ENCODE assay signal across 26 cellular contexts in genomic region chr18:63356272-63356896, GRCh38.
"Had no signal": no experiment of that assay in that cellular context is flagged by ENCODE, and none has a peak within 500 bp of the region (broad histone marks: within the 10 kb centered on the region; RNA-seq: fewer than 3 reads in every experiment).

No MANE protein-coding gene starts in this region.

- H3K4me1 Mint-ChIP-seq: activated CD4-positive, alpha-beta T cell treated with anti-CD3 and anti-CD28 coated beads for 36 hours; activated naive CD8-positive, alpha-beta T cell treated with anti-CD3 and anti-CD28 coated beads for 36 hours; activated T-helper 17 cell treated with anti-CD3 and anti-CD28 coated beads, Interleukin-2, amount 50 U/mL, for 72 hours; mesothelial cell of epicardium; nephron; T-cell; WTC11 had no signal

- ATAC-seq: activated CD4-positive, alpha-beta T cell treated with anti-CD3 and anti-CD28 coated beads for 36 hours; activated T-helper 17 cell treated with anti-CD3 and anti-CD28 coated beads, Interleukin-2, amount 50 U/mL, for 72 hours; esophagus mucosa; left lobe of liver; pancreas; right lobe of liver; T-cell; upper lobe of right lung; WTC11 had no signal

- H3K9me3 ChIP-seq: pancreas, right lobe of liver, SJCRH30, upper lobe of right lung had no signal

- DNase-seq: activated CD4-positive, alpha-beta T cell treated with anti-CD3 and anti-CD28 coated beads for 36 hours; activated CD4-positive, alpha-beta T cell treated with anti-CD3 and anti-CD28 coated beads, Interleukin-2, amount 50 U/mL, for 4 hours; activated CD8-positive, alpha-beta memory T cell treated with anti-CD3 and anti-CD28 coated beads for 24 hours; activated CD8-positive, alpha-beta memory T cell treated with anti-CD3 and anti-CD28 coated beads, Interleukin-2, amount 50 U/mL, for 4 hours; activated naive CD8-positive, alpha-beta T cell treated with anti-CD3 and anti-CD28 coated beads for 36 hours; activated T-cell treated with anti-CD3 and anti-CD28 coated beads, Interleukin-2, amount 50 U/mL, for 24 hours; amniotic stem cell; effector CD4-positive, alpha-beta T cell; islet precursor cell; pancreas; right lobe of liver; SJCRH30; small intestine; stimulated activated CD8-positive, alpha-beta memory T cell treated with anti-CD3 and anti-CD28 coated beads, Interleukin-4, amount 100 ng/mL, for 48 hours; stimulated activated naive CD4-positive, alpha-beta T cell; T-cell; T-helper 9 cell; upper lobe of right lung had no signal

- H3K27ac ChIP-seq: cardiac muscle cell, pancreas, right lobe of liver, SJCRH30, upper lobe of right lung had no signal

- H3K4me1 ChIP-seq: pancreas, right lobe of liver, SJCRH30, upper lobe of right lung had no signal

- H3K4me3 ChIP-seq: cardiac muscle cell, pancreas, right lobe of liver, SJCRH30, upper lobe of right lung had no signal

- H3K27me3 Mint-ChIP-seq: activated CD4-positive, alpha-beta T cell treated with anti-CD3 and anti-CD28 coated beads for 36 hours; activated naive CD8-positive, alpha-beta T cell treated with anti-CD3 and anti-CD28 coated beads for 36 hours; activated T-cell treated with anti-CD3 and anti-CD28 coated beads, Interleukin-2, amount 50 U/mL, for 24 hours; activated T-helper 17 cell treated with anti-CD3 and anti-CD28 coated beads, Interleukin-2, amount 50 U/mL, for 72 hours; dendritic cell treated with granulocyte-macrophage colony-stimulating factor and Interleukin-4, amounts not matched to agents 40 ng/mL and 50 ng/mL, for 4 days; T-cell had no signal

- H3K9me3 Mint-ChIP-seq: activated naive CD8-positive, alpha-beta T cell treated with anti-CD3 and anti-CD28 coated beads for 36 hours; activated T-cell treated with anti-CD3 and anti-CD28 coated beads, Interleukin-2, amount 50 U/mL, for 24 hours; activated T-helper 17 cell treated with anti-CD3 and anti-CD28 coated beads, Interleukin-2, amount 50 U/mL, for 72 hours; dendritic cell treated with granulocyte-macrophage colony-stimulating factor and Interleukin-4, amounts not matched to agents 40 ng/mL and 50 ng/mL, for 4 days; mesothelial cell of epicardium; nephron; T-cell; WTC11 had no signal

- H3K27me3 ChIP-seq: cardiac muscle cell, pancreas, right lobe of liver, SJCRH30, upper lobe of right lung had no signal

- H3K4me3 Mint-ChIP-seq: activated CD4-positive, alpha-beta T cell treated with anti-CD3 and anti-CD28 coated beads for 36 hours; activated naive CD8-positive, alpha-beta T cell treated with anti-CD3 and anti-CD28 coated beads for 36 hours; activated T-cell treated with anti-CD3 and anti-CD28 coated beads, Interleukin-2, amount 50 U/mL, for 24 hours; activated T-helper 17 cell treated with anti-CD3 and anti-CD28 coated beads, Interleukin-2, amount 50 U/mL, for 72 hours; dendritic cell treated with granulocyte-macrophage colony-stimulating factor and Interleukin-4, amounts not matched to agents 40 ng/mL and 50 ng/mL, for 4 days; mesothelial cell of epicardium; nephron; T-cell; WTC11 had no signal

- H3K27ac Mint-ChIP-seq: activated CD4-positive, alpha-beta T cell treated with anti-CD3 and anti-CD28 coated beads for 36 hours; activated naive CD8-positive, alpha-beta T cell treated with anti-CD3 and anti-CD28 coated beads for 36 hours; activated T-cell treated with anti-CD3 and anti-CD28 coated beads, Interleukin-2, amount 50 U/mL, for 24 hours; activated T-helper 17 cell treated with anti-CD3 and anti-CD28 coated beads, Interleukin-2, amount 50 U/mL, for 72 hours; dendritic cell treated with granulocyte-macrophage colony-stimulating factor and Interleukin-4, amounts not matched to agents 40 ng/mL and 50 ng/mL, for 4 days; mesothelial cell of epicardium; nephron; T-cell; WTC11 had no signal
